Comparison of ENCODE assay signal across 9 cellular contexts in genomic region chr16:31382485-31383161, GRCh38. TPM values are rescaled to one million over a fixed set of nuclear protein-coding genes. Genes with fewer than 3 reads are reported as not detected.
DNase-seq lines count a peak whose midpoint lies in the region; ATAC-seq lines count a peak whose summit lies in the region.
"Had no signal": no experiment of that assay in that cellular context is flagged by ENCODE, and none has a peak within 500 bp of the region (broad histone marks: within the 10 kb centered on the region; RNA-seq: fewer than 3 reads in every experiment).

No MANE protein-coding gene starts in this region.

- H3K27ac Mint-ChIP-seq in memory B cell, result no peak overlapping the region

- DNase-seq in AG08395 (ENCODE audit: low spot score) (peak; percentile 75), NCI-H1930 (lab: John Stamatoyannopoulos, UW) (peak; percentile 13 to 48), memory B cell (ENCODE audit: low spot score in 2 of 2) (peak; percentile 62 to 69), mesenteric fat pad (ENCODE audit: low spot score) (no peak)
- peak; percentile 15 to 41 for DNase-seq in activated CD4-positive, alpha-beta T cell treated with anti-CD3 and anti-CD28 coated beads, Interleukin-2, amount 50 U/mL, for 24 hours (ENCODE audit: low read depth in 1 of 2, low spot score in 1 of 2)
- DNase-seq in effector CD4-positive, alpha-beta T cell, result peak; percentile 21
- DNase-seq in stimulated activated CD8-positive, alpha-beta memory T cell treated with anti-CD3 and anti-CD28 coated beads, Interleukin-7, amount 100 ng/mL, for 1 hour (ENCODE audit: low read depth in 2 of 2), result peak; percentile 31 to 39

- H3K9me3 Mint-ChIP-seq in memory B cell, result no peaks in the 10 kb centered on the region

- no peak overlapping the region for H3K4me3 Mint-ChIP-seq in memory B cell

- H3K27me3 Mint-ChIP-seq in memory B cell, result no peaks in the 10 kb centered on the region

- ATAC-seq in GM18909 (IDR thresholded peaks at IDR 0.05; ENCODE audit: poor library complexity, unreplicated experiment), result peak; percentile 53
- ATAC-seq in memory B cell (ENCODE audit: low read depth), result peak; percentile 66

- no peaks in the 10 kb centered on the region for H3K36me3 Mint-ChIP-seq in memory B cell

- peaks cover 13% of the 10 kb centered on the region for H3K4me1 Mint-ChIP-seq in memory B cell

RNA-seq across cellular contexts. Expression of gene ITGAD, which starts 10.5 kb away (rescaled TPM):
- total RNA-seq in mesenteric fat pad, result 0.39 TPM
- total RNA-seq: pulmonary artery endothelial cell had no signal

RNA-seq across cellular contexts. Expression of gene ITGAX, which starts 27.6 kb away (rescaled TPM):
- total RNA-seq in mesenteric fat pad, result 36.4 TPM

RNA-seq across cellular contexts. Expression of gene COX6A2, which starts 45.5 kb away (rescaled TPM):
- not detected for total RNA-seq in mesenteric fat pad
- total RNA-seq: pulmonary artery endothelial cell had no signal

RNA-seq across cellular contexts. Expression of gene ZNF843, which starts 60.0 kb away (rescaled TPM):
- total RNA-seq in mesenteric fat pad, result 0.84 TPM
